In the genomic region with DNA sequence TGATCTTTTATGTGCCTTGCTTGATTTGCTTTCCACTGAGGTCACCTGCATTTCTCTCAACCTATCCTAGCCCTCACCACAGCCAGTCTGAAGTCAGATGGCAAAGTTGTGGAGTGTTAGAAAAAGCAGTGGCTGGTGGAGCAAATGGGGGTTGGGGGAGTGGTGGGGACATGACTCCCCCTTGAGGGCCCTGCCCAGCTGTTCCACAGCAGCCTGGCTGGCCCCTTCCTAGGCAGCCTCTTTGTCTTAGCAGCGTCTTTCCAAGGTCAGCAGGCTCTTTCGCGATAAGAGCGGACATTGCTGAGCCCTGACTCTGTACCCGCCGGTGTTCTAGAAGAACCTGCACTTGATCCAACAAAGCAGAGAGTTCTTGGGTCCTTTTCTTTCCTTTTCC, we compare ENCODE assay signal across 25 cellular contexts. TPM values are rescaled to one million over a fixed set of nuclear protein-coding genes. Genes with fewer than 3 reads are reported as not detected.
DNase-seq lines count a peak whose midpoint lies in the region; ATAC-seq, FAIRE-seq and TF ChIP-seq lines count a peak whose summit lies in the region.
"Had no signal": no experiment of that assay in that cellular context is flagged by ENCODE, and none has a peak within 500 bp of the region (broad histone marks: within the 10 kb centered on the region; RNA-seq: fewer than 3 reads in every experiment).

No MANE protein-coding gene starts in this region.

- H3K27ac Mint-ChIP-seq in activated CD4-positive, alpha-beta T cell treated with anti-CD3 and anti-CD28 coated beads, Interleukin-2, amount 10 ng/mL, durations not matched to agents 7 days and 5 days, result peak overlapping the region; percentile 20
- H3K27ac Mint-ChIP-seq in neural progenitor cell, result no peak overlapping the region
- H3K27ac Mint-ChIP-seq: H9 had no signal

- TF ChIP-seq CTCF in bronchial epithelial cell (IDR thresholded peaks at IDR 0.05; ENCODE audit: insufficient read depth, low read length, severe bottlenecking), result no peak
- TF ChIP-seq CTCF in neural progenitor cell (IDR thresholded peaks at IDR 0.05), result no peak

- CTCF ChIA-PET in activated CD4-positive, alpha-beta T cell treated with anti-CD3 and anti-CD28 coated beads, Interleukin-2, amount 10 ng/mL, durations not matched to agents 7 days and 5 days (lab: Charles Lee), result interaction anchor here (0.6 kb wide), 1 partner anchor 9 kb away, joined by 3 read pairs; no protein-coding TSS in a partner anchor

- H3K36me3 ChIP-seq in H7 (replicated peaks; ENCODE audit: control insufficient read depth, insufficient read depth, low read length), result no peaks in the 10 kb centered on the region
- H3K36me3 ChIP-seq in bronchial epithelial cell (ENCODE audit: control insufficient read depth, insufficient read depth, low read length), result no peaks in the 10 kb centered on the region
- no peaks in the 10 kb centered on the region for H3K36me3 ChIP-seq in neural progenitor cell
- H3K36me3 ChIP-seq: ascending aorta, SJCRH30 had no signal

- no peaks in the 10 kb centered on the region for H3K9me3 ChIP-seq in neural progenitor cell (ENCODE audit: low read depth)
- H3K9me3 ChIP-seq: ascending aorta, mucosa of descending colon, SJCRH30 had no signal

- no peak overlapping the region for H3K27ac ChIP-seq in neural progenitor cell
- H3K27ac ChIP-seq: ascending aorta, parathyroid adenoma, SJCRH30 had no signal

- no peak overlapping the region for H3K4me2 ChIP-seq in neural progenitor cell
- H3K4me2 ChIP-seq: smooth muscle cell had no signal

- H3K9me3 Mint-ChIP-seq in activated CD4-positive, alpha-beta T cell treated with anti-CD3 and anti-CD28 coated beads, Interleukin-2, amount 10 ng/mL, durations not matched to agents 7 days and 5 days, result no peaks in the 10 kb centered on the region
- H3K9me3 Mint-ChIP-seq in neural progenitor cell, result no peaks in the 10 kb centered on the region
- H3K9me3 Mint-ChIP-seq: activated T-helper 2 cell treated with anti-CD3 and anti-CD28 coated beads, Interferon-gamma antibody, Interleukin-2, Interleukin-4, amounts not matched to agents 10 μg/mL and 5 μg/mL and 100 μg/mL, durations not matched to agents 14 hours and 24 hours and 36 hours; H9; stimulated activated naive B cell treated with anti-CD40 and anti-IgM and Interleukin-4, amounts not matched to agents 10 μg/mL and 1 μg/mL and 100 μg/mL, for 72 hours had no signal

- H3K36me3 Mint-ChIP-seq in activated CD4-positive, alpha-beta T cell treated with anti-CD3 and anti-CD28 coated beads, Interleukin-2, amount 10 ng/mL, durations not matched to agents 7 days and 5 days (ENCODE audit: low read depth), result no peaks in the 10 kb centered on the region
- H3K36me3 Mint-ChIP-seq in neural progenitor cell, result no peaks in the 10 kb centered on the region
- H3K36me3 Mint-ChIP-seq: stimulated activated naive B cell treated with anti-CD40 and anti-IgM and Interleukin-4, amounts not matched to agents 10 μg/mL and 1 μg/mL and 100 μg/mL, for 72 hours had no signal

- peak; percentile 64 for FAIRE-seq in bronchial epithelial cell (lab: Jason Lieb, UNC)
- FAIRE-seq: A204.1, colon had no signal

- no peak overlapping the region for H3K4me3 Mint-ChIP-seq in activated CD4-positive, alpha-beta T cell treated with anti-CD3 and anti-CD28 coated beads, Interleukin-2, amount 10 ng/mL, durations not matched to agents 7 days and 5 days
- H3K4me3 Mint-ChIP-seq in neural progenitor cell, result no peak overlapping the region
- H3K4me3 Mint-ChIP-seq: H9 had no signal

- POLR2A ChIA-PET in activated CD4-positive, alpha-beta T cell treated with anti-CD3 and anti-CD28 coated beads, Interleukin-2, amount 10 ng/mL, durations not matched to agents 7 days and 5 days (lab: Charles Lee), result interaction anchor here (1.0 kb wide), 1 partner anchor 58 kb away, joined by 3 read pairs; no protein-coding TSS in a partner anchor

- H3K27me3 ChIP-seq in H7 (ENCODE audit: control insufficient read depth, insufficient read depth, low read length) (no peaks in the 10 kb centered on the region), bronchial epithelial cell (ENCODE audit: control insufficient read depth, insufficient read depth, low read length) (no peaks in the 10 kb centered on the region), neural progenitor cell (no peaks in the 10 kb centered on the region)
- H3K27me3 ChIP-seq: ascending aorta, SJCRH30 had no signal

- H2AFZ ChIP-seq in neural progenitor cell (replicated peaks), result peak overlapping the region; percentile 26
- H2AFZ ChIP-seq: parathyroid adenoma had no signal

- H3K4me1 Mint-ChIP-seq in activated CD4-positive, alpha-beta T cell treated with anti-CD3 and anti-CD28 coated beads, Interleukin-2, amount 10 ng/mL, durations not matched to agents 7 days and 5 days, result peaks cover 67% of the 10 kb centered on the region
- H3K4me1 Mint-ChIP-seq in neural progenitor cell, result peaks cover 28% of the 10 kb centered on the region

- no peaks in the 10 kb centered on the region for H3F3A ChIP-seq in neural progenitor cell (ENCODE audit: low read depth)

- H4K20me1 ChIP-seq in neural progenitor cell (ENCODE audit: low read depth), result no peaks in the 10 kb centered on the region

- H3K4me3 ChIP-seq in H7 (ENCODE audit: insufficient read depth, low read depth, low read length) (no peak overlapping the region), bronchial epithelial cell (ENCODE audit: low read depth, low read length) (no peak overlapping the region), neural progenitor cell (no peak overlapping the region)
- H3K4me3 ChIP-seq: ascending aorta, mucosa of descending colon, SJCRH30, smooth muscle cell had no signal

- no peaks in the 10 kb centered on the region for H3K79me2 ChIP-seq in neural progenitor cell (ENCODE audit: low read depth)
- H3K79me2 ChIP-seq: parathyroid adenoma had no signal

- no peak for DNase-seq in activated CD4-positive, alpha-beta T cell treated with anti-CD3 and anti-CD28 coated beads, Interleukin-2, amount 10 ng/mL, durations not matched to agents 7 days and 5 days
- no peak for DNase-seq in activated CD4-positive, alpha-beta T cell treated with anti-CD3 and anti-CD28 coated beads for 48 hours
- DNase-seq in H7, result peak; percentile 46
- DNase-seq in bronchial epithelial cell (ENCODE audit: low read depth), result no peak
- no peak for DNase-seq in neural progenitor cell (ENCODE audit: low spot score)
- DNase-seq in NCI-H524 treated with DMSO at 0.1 percent for 48 hours (lab: John Stamatoyannopoulos, UW), result no peak
- no peak for DNase-seq in Kasumi-1 (lab: John Stamatoyannopoulos, UW)
- DNase-seq: activated CD4-positive, alpha-beta T cell treated with anti-CD3 and anti-CD28 coated beads for 1 hour; foreskin fibroblast; H9; Karpas-422; mucosa of descending colon; NCI-H1105 treated with DMSO at 0.1 percent for 48 hours; NCI-H69; stimulated activated naive B cell treated with anti-CD40 and anti-IgM and Interleukin-4, amounts not matched to agents 10 μg/mL and 1 μg/mL and 100 μg/mL, for 72 hours had no signal

- no peak overlapping the region for H3K9ac ChIP-seq in neural progenitor cell
- H3K9ac ChIP-seq: parathyroid adenoma had no signal

- no peak for ATAC-seq in HG03025 (IDR thresholded peaks at IDR 0.05; ENCODE audit: low FRiP score, unreplicated experiment)
- ATAC-seq: left lobe of liver; mucosa of descending colon; stimulated activated naive B cell treated with anti-CD40 and anti-IgM and Interleukin-4, amounts not matched to agents 10 μg/mL and 1 μg/mL and 100 μg/mL, for 72 hours had no signal

- no peaks in the 10 kb centered on the region for H3K27me3 Mint-ChIP-seq in activated CD4-positive, alpha-beta T cell treated with anti-CD3 and anti-CD28 coated beads, Interleukin-2, amount 10 ng/mL, durations not matched to agents 7 days and 5 days
- peaks cover 8% of the 10 kb centered on the region for H3K27me3 Mint-ChIP-seq in neural progenitor cell (ENCODE audit: insufficient read depth, low read depth)
- H3K27me3 Mint-ChIP-seq: stimulated activated naive B cell treated with anti-CD40 and anti-IgM and Interleukin-4, amounts not matched to agents 10 μg/mL and 1 μg/mL and 100 μg/mL, for 72 hours had no signal

- H3K4me1 ChIP-seq in neural progenitor cell, result no peaks in the 10 kb centered on the region
- H3K4me1 ChIP-seq: ascending aorta, parathyroid adenoma had no signal

RNA-seq across cellular contexts. Expression of a gene that starts 56.0 kb away (rescaled TPM):
- 10 to 100 TPM; 60.3 to 67.9 TPM for total RNA-seq in activated CD4-positive, alpha-beta T cell treated with anti-CD3 and anti-CD28 coated beads, Interleukin-2, amount 10 ng/mL, durations not matched to agents 7 days and 5 days
- not detected in 2 replicates for total RNA-seq in H7 (2014; rRNA removed; shearing (Covaris generic))
- total RNA-seq in bronchial epithelial cell, result under 0.01 TPM in 2 replicates
- total RNA-seq in neural progenitor cell (ENCODE audit: low replicate concordance), result not detected in 2 replicates
- total RNA-seq: Daoy, H9, smooth muscle cell had no signal

Comparison
In these comparisons a context has a peak if more than half of its experiments do, and no peak if none do; other contexts are left out.
1. RNA of a gene that starts 56.0 kb away (total RNA-seq): 60.3 to 67.9 TPM in activated CD4-positive, alpha-beta T cell treated with anti-CD3 and anti-CD28 coated beads, Interleukin-2, amount 10 ng/mL, durations not matched to agents 7 days and 5 days; not detected in H7, under 0.01 TPM in bronchial epithelial cell and not detected in neural progenitor cell; every median in the first group is over 10 times any median in the second.